Comparison of ENCODE assay signal across 7 cellular contexts in genomic region chr14:75068294-75069020, GRCh38.
DNase-seq lines count a peak whose midpoint lies in the region; FAIRE-seq and TF ChIP-seq lines count a peak whose summit lies in the region.

No MANE protein-coding gene starts in this region.

- DNase-seq in substantia nigra (lab: John Stamatoyannopoulos, UW), result no peak
- no peak for DNase-seq in HTR-8/SVneo (ENCODE audit: insufficient read length, low spot score)
- DNase-seq in globus pallidus (ENCODE audit: low spot score), result no peak
- DNase-seq in HuH-7 (ENCODE audit: low spot score), result no peak

- TF ChIP-seq CTCF in HEK293 (tag by site-specific recombination; IDR thresholded peaks at IDR 0.05), result no peak
- no peak for TF ChIP-seq CTCF in VCaP (conservative IDR thresholded peaks at IDR 0.05)

- H3K4me1 ChIP-seq in HEK293 (ENCODE audit: control insufficient read depth, insufficient read depth, low read length), result peaks cover 5% of the 10 kb centered on the region

- no peaks in the 10 kb centered on the region for H3K36me3 ChIP-seq in HEK293 (ENCODE audit: control insufficient read depth in 2 of 2, insufficient read depth in 1 of 2, low read length in 2 of 2)

- CTCF ChIA-PET in HEK293 (lab: Yijun Ruan, JAX), result interaction anchor here (0.6 to 0.7 kb wide), 2 partner anchors 11 to 638 kb away, joined by 3 read pairs; no protein-coding TSS in a partner anchor

- POLR2A ChIA-PET in HEK293 (lab: Yijun Ruan, JAX), result interaction anchor here (0.6 to 1.4 kb wide), 3 partner anchors 44 to 575 kb away, joined by 3 to 5 read pairs (median 3); partner anchors contain the start of genes NEK9 and NPC2

- no peak for FAIRE-seq in HTR-8/SVneo (lab: Jason Lieb, UNC)

- H3K27ac ChIP-seq in HEK293 (ENCODE audit: extremely low read depth, low read depth, low read length) (peak overlapping the region; percentile 78), VCaP (peak overlapping the region; percentile 94), substantia nigra (ENCODE audit: low read depth, low read length, poor library complexity, severe bottlenecking) (peak overlapping the region; percentile 83)

- H3K4me3 ChIP-seq in HEK293 (ENCODE audit: low read depth, low read length), result peak overlapping the region; percentile 60
- H3K4me3 ChIP-seq in iPS-11a (ENCODE audit: low read depth, low read length), result peak overlapping the region; percentile 65

- no peaks in the 10 kb centered on the region for H3K9me3 ChIP-seq in HEK293 (ENCODE audit: control insufficient read depth, insufficient read depth, low read depth, low read length)

TF ChIP-seq in HEK293, 187 proteins besides CTCF, POLR2A, EP300 and RAD21:
- no peak for TF ChIP-seq ZNF16 (tag by site-specific recombination; IDR thresholded peaks at IDR 0.05; ENCODE audit: low read depth)
- TF ChIP-seq ZFHX2 (tag by site-specific recombination; conservative IDR thresholded peaks at IDR 0.05), result no peak
- no peak for TF ChIP-seq BCL11B (tag by site-specific recombination; IDR thresholded peaks at IDR 0.05; ENCODE audit: low read depth)
- peak; percentile 81 for TF ChIP-seq ZNF335 (tag by site-specific recombination; conservative IDR thresholded peaks at IDR 0.05)
- TF ChIP-seq ZNF23 (tag by site-specific recombination; IDR thresholded peaks at IDR 0.05; ENCODE audit: borderline replicate concordance), result no peak
- TF ChIP-seq ZBTB20 (tag by site-specific recombination; IDR thresholded peaks at IDR 0.05), result no peak
- 0 out of 2 replicates have a peak, but pooled peaks have one; percentile 34 for TF ChIP-seq ZBTB17 (tag by site-specific recombination; IDR thresholded peaks at IDR 0.05)
- TF ChIP-seq ZNF146 (tag by site-specific recombination; IDR thresholded peaks at IDR 0.05), result no peak
- TF ChIP-seq ZNF660 (tag by site-specific recombination; IDR thresholded peaks at IDR 0.05), result no peak
- TF ChIP-seq ZNF624 (tag by site-specific recombination; IDR thresholded peaks at IDR 0.05), result no peak
- no peak for TF ChIP-seq ZNF837 (tag by site-specific recombination; IDR thresholded peaks at IDR 0.05)
- no peak for TF ChIP-seq ZNF350 (tag by site-specific recombination; IDR thresholded peaks at IDR 0.05)
- no peak for TF ChIP-seq SALL2 (tag by site-specific recombination; IDR thresholded peaks at IDR 0.05; ENCODE audit: borderline replicate concordance)
- TF ChIP-seq, protein P1, sequence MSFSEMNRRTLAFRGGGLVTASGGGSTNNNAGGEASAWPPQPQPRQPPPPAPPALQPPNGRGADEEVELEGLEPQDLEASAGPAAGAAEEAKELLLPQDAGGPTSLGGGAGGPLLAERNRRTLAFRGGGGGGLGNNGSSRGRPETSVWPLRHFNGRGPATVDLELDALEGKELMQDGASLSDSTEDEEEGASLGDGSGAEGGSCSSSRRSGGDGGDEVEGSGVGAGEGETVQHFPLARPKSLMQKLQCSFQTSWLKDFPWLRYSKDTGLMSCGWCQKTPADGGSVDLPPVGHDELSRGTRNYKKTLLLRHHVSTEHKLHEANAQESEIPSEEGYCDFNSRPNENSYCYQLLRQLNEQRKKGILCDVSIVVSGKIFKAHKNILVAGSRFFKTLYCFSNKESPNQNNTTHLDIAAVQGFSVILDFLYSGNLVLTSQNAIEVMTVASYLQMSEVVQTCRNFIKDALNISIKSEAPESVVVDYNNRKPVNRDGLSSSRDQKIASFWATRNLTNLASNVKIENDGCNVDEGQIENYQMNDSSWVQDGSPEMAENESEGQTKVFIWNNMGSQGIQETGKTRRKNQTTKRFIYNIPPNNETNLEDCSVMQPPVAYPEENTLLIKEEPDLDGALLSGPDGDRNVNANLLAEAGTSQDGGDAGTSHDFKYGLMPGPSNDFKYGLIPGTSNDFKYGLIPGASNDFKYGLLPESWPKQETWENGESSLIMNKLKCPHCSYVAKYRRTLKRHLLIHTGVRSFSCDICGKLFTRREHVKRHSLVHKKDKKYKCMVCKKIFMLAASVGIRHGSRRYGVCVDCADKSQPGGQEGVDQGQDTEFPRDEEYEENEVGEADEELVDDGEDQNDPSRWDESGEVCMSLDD (tag by site-specific recombination; IDR thresholded peaks at IDR 0.05), result no peak
- no peak for TF ChIP-seq ZNF707 (tag by site-specific recombination; IDR thresholded peaks at IDR 0.05)
- peak; percentile 18; the same call in 1 of the 2 replicates for TF ChIP-seq ZFP69B (tag by site-specific recombination; IDR thresholded peaks at IDR 0.05)
- TF ChIP-seq ZNF366 (tag by site-specific recombination; conservative IDR thresholded peaks at IDR 0.05), result peak; percentile 82
- 0 out of 2 replicates have a peak, but pooled peaks have one; percentile 13 for TF ChIP-seq INSM2 (tag by site-specific recombination; IDR thresholded peaks at IDR 0.05)
- TF ChIP-seq MYNN (tag by site-specific recombination; IDR thresholded peaks at IDR 0.05; ENCODE audit: borderline replicate concordance), result no peak
- TF ChIP-seq ZNF692 (tag by site-specific recombination; IDR thresholded peaks at IDR 0.05), result peak; percentile 41; the same call in 1 of the 2 replicates
- peak; percentile 89 for TF ChIP-seq PRDM1 (tag by site-specific recombination; IDR thresholded peaks at IDR 0.05)
